Comparison of ENCODE assay signal across 21 cellular contexts in genomic region chr1:204360314-204360713, GRCh38. TPM values are rescaled to one million over a fixed set of nuclear protein-coding genes. Genes with fewer than 3 reads are reported as not detected.
A peak's percentile ranks its signal among the peaks of the same experiment; 100 is the strongest.
DNase-seq lines count a peak whose midpoint lies in the region; ATAC-seq and TF ChIP-seq lines count a peak whose summit lies in the region.
"Had no signal": no experiment of that assay in that cellular context is flagged by ENCODE, and none has a peak within 500 bp of the region (broad histone marks: within the 10 kb centered on the region; RNA-seq: fewer than 3 reads in every experiment).

No MANE protein-coding gene starts in this region.

- no peak for ATAC-seq in GM18867 (IDR thresholded peaks at IDR 0.05; ENCODE audit: unreplicated experiment)
- ATAC-seq: activated T-cell treated with anti-CD3 and anti-CD28 coated beads, Interleukin-2, amount 50 U/mL, for 72 hours; left lobe of liver; right lobe of liver had no signal

- intact Hi-C loops in lower leg skin (cut with DNase I; ENCODE audit: low total_unique reads): loop anchor here (5.0 to 10.0 kb wide), 2 partner anchors 146 to 198 kb away; partner anchors contain the start of gene GOLT1A
- intact Hi-C loops in activated T-helper 2 cell treated with anti-CD3 and anti-CD28 coated beads, Interferon-gamma antibody, Interleukin-2, Interleukin-4, amounts not matched to agents 10 μg/mL and 5 μg/mL and 100 μg/mL, durations not matched to agents 14 hours and 24 hours and 36 hours (cut with micrococcal nuclease): loop anchor here (5.0 kb wide), 2 partner anchors 52 to 498 kb away; partner anchors contain the start of genes PPP1R15B and SNRPE

- H3K9me3 ChIP-seq in neural cell (ENCODE audit: low read length): no peaks in the 10 kb centered on the region
- H3K9me3 ChIP-seq: adrenal gland, breast epithelium, right lobe of liver, SJCRH30, uterus had no signal

- TF ChIP-seq RAD21 in neural cell (conservative IDR thresholded peaks at IDR 0.05): no peak

- no peak overlapping the region for H3K4me3 Mint-ChIP-seq in activated T-helper 2 cell treated with anti-CD3 and anti-CD28 coated beads, Interferon-gamma antibody, Interleukin-2, Interleukin-4, amounts not matched to agents 10 μg/mL and 5 μg/mL and 100 μg/mL, durations not matched to agents 14 hours and 24 hours and 36 hours (ENCODE audit: low read depth)

- H3K79me2 ChIP-seq in neural cell (replicated peaks; ENCODE audit: insufficient read depth, low read length): peaks cover 29% of the 10 kb centered on the region

- peaks cover 4% of the 10 kb centered on the region for H3F3A ChIP-seq in neural cell (ENCODE audit: insufficient read depth, low read length, poor library complexity, severe bottlenecking)

- H3K9me3 Mint-ChIP-seq in activated T-helper 2 cell treated with anti-CD3 and anti-CD28 coated beads, Interferon-gamma antibody, Interleukin-2, Interleukin-4, amounts not matched to agents 10 μg/mL and 5 μg/mL and 100 μg/mL, durations not matched to agents 14 hours and 24 hours and 36 hours: no peaks in the 10 kb centered on the region
- H3K9me3 Mint-ChIP-seq: activated T-cell treated with anti-CD3 and anti-CD28 coated beads, Interleukin-2, amount 50 U/mL, for 72 hours; IgD-negative memory B cell; stimulated activated naive CD8-positive, alpha-beta T cell treated with anti-CD3 and anti-CD28 coated beads, Interleukin-15, amount 100 ng/mL, for 72 hours had no signal

- no peak for TF ChIP-seq CTCF in neural cell (IDR thresholded peaks at IDR 0.05; ENCODE audit: poor library complexity, severe bottlenecking)
- no peak for TF ChIP-seq CTCF in lower leg skin (IDR thresholded peaks at IDR 0.05)

- DNase-seq in GDM1 (lab: John Stamatoyannopoulos, UW) (peak; percentile 60), NCI-H226 (peak; percentile 59), caudate nucleus (lab: John Stamatoyannopoulos, UW) (no peak), lower leg skin (ENCODE audit: low spot score in 2 of 2) (no peak)
- DNase-seq in activated T-helper 2 cell treated with anti-CD3 and anti-CD28 coated beads, Interferon-gamma antibody, Interleukin-2, Interleukin-4, amounts not matched to agents 10 μg/mL and 5 μg/mL and 100 μg/mL, durations not matched to agents 14 hours and 24 hours and 36 hours (ENCODE audit: low spot score): no peak
- DNase-seq: activated CD4-positive, CD25-positive, alpha-beta regulatory T cell; activated naive CD4-positive, alpha-beta T cell treated with Interleukin-2 at 50 U/mL for 16 hours; DMS53; effector memory CD4-positive, alpha-beta T cell; right lobe of liver; stimulated activated naive CD8-positive, alpha-beta T cell treated with anti-CD3 and anti-CD28 coated beads, Interleukin-15, amount 100 ng/mL, for 72 hours had no signal

- H3K4me2 ChIP-seq in neural cell (ENCODE audit: low read length): peak overlapping the region; percentile 88

- no peaks in the 10 kb centered on the region for H3K9me2 ChIP-seq in neural cell (ENCODE audit: insufficient read depth, low read length)

- H3K27me3 Mint-ChIP-seq in activated T-helper 2 cell treated with anti-CD3 and anti-CD28 coated beads, Interferon-gamma antibody, Interleukin-2, Interleukin-4, amounts not matched to agents 10 μg/mL and 5 μg/mL and 100 μg/mL, durations not matched to agents 14 hours and 24 hours and 36 hours (ENCODE audit: low read depth): peaks cover 3% of the 10 kb centered on the region

- no peak overlapping the region for H3K27ac Mint-ChIP-seq in activated T-helper 2 cell treated with anti-CD3 and anti-CD28 coated beads, Interferon-gamma antibody, Interleukin-2, Interleukin-4, amounts not matched to agents 10 μg/mL and 5 μg/mL and 100 μg/mL, durations not matched to agents 14 hours and 24 hours and 36 hours
- H3K27ac Mint-ChIP-seq: activated T-cell treated with anti-CD3 and anti-CD28 coated beads, Interleukin-2, amount 50 U/mL, for 72 hours; stimulated activated naive CD8-positive, alpha-beta T cell treated with anti-CD3 and anti-CD28 coated beads, Interleukin-15, amount 100 ng/mL, for 72 hours had no signal

- no peaks in the 10 kb centered on the region for H3K36me3 ChIP-seq in neural cell (ENCODE audit: insufficient read depth, low read length)
- H3K36me3 ChIP-seq: adrenal gland, breast epithelium, right lobe of liver, SJCRH30, uterus had no signal

- WGBS in lower leg skin, 2 donors: 75 to 78% methylated on average over 2 to 4 of the region's 4 CpGs

- H3K4me1 Mint-ChIP-seq in activated T-helper 2 cell treated with anti-CD3 and anti-CD28 coated beads, Interferon-gamma antibody, Interleukin-2, Interleukin-4, amounts not matched to agents 10 μg/mL and 5 μg/mL and 100 μg/mL, durations not matched to agents 14 hours and 24 hours and 36 hours (ENCODE audit: low read depth): peaks cover 34% of the 10 kb centered on the region

- H4K20me1 ChIP-seq in neural cell (ENCODE audit: insufficient read depth): no peaks in the 10 kb centered on the region

- H2AFZ ChIP-seq in neural cell (ENCODE audit: low read depth, low read length): no peak overlapping the region

- peak overlapping the region; percentile 69 for H3K27ac ChIP-seq in caudate nucleus (ENCODE audit: low read depth, low read length)
- H3K27ac ChIP-seq in neural cell (ENCODE audit: low read length): peak overlapping the region; percentile 99
- H3K27ac ChIP-seq: breast epithelium, coronary artery, right lobe of liver, SJCRH30, uterus had no signal

- no peak for TF ChIP-seq EP300 in neural cell (conservative IDR thresholded peaks at IDR 0.05; ENCODE audit: poor library complexity, severe bottlenecking)

- H3K9ac ChIP-seq in neural cell (ENCODE audit: low read length): peak overlapping the region; percentile 95

- H3K27me3 ChIP-seq in neural cell (ENCODE audit: insufficient read depth, low read depth, low read length): peaks cover 11% of the 10 kb centered on the region
- H3K27me3 ChIP-seq: adrenal gland, breast epithelium, right lobe of liver, SJCRH30, uterus had no signal

- H3K4me3 ChIP-seq in neural cell (ENCODE audit: low read length) (peak overlapping the region; percentile 83), lower leg skin (ENCODE audit: low read depth, poor library complexity, severe bottlenecking) (no peak overlapping the region)
- H3K4me3 ChIP-seq: breast epithelium, coronary artery, right lobe of liver, uterus had no signal

- H3K36me3 Mint-ChIP-seq in activated T-helper 2 cell treated with anti-CD3 and anti-CD28 coated beads, Interferon-gamma antibody, Interleukin-2, Interleukin-4, amounts not matched to agents 10 μg/mL and 5 μg/mL and 100 μg/mL, durations not matched to agents 14 hours and 24 hours and 36 hours (ENCODE audit: low read depth): no peaks in the 10 kb centered on the region
- H3K36me3 Mint-ChIP-seq: IgD-negative memory B cell had no signal

- TF ChIP-seq POLR2A in lower leg skin (IDR thresholded peaks at IDR 0.05): no peak

TF ChIP-seq in neural cell, 6 proteins besides CTCF, POLR2A, EP300 and RAD21:
- TF ChIP-seq EZH2 (IDR thresholded peaks at IDR 0.05; ENCODE audit: borderline replicate concordance, insufficient read depth, low read length, poor library complexity, severe bottlenecking) (no peak), MXI1 (conservative IDR thresholded peaks at IDR 0.05; ENCODE audit: poor library complexity, severe bottlenecking) (no peak), POLR2AphosphoS5 (IDR thresholded peaks at IDR 0.05) (no peak), TAF1 (IDR thresholded peaks at IDR 0.05; ENCODE audit: low read depth) (no peak), SMC3 (conservative IDR thresholded peaks at IDR 0.05; ENCODE audit: poor library complexity) (no peak)
- TF ChIP-seq, protein P1, sequence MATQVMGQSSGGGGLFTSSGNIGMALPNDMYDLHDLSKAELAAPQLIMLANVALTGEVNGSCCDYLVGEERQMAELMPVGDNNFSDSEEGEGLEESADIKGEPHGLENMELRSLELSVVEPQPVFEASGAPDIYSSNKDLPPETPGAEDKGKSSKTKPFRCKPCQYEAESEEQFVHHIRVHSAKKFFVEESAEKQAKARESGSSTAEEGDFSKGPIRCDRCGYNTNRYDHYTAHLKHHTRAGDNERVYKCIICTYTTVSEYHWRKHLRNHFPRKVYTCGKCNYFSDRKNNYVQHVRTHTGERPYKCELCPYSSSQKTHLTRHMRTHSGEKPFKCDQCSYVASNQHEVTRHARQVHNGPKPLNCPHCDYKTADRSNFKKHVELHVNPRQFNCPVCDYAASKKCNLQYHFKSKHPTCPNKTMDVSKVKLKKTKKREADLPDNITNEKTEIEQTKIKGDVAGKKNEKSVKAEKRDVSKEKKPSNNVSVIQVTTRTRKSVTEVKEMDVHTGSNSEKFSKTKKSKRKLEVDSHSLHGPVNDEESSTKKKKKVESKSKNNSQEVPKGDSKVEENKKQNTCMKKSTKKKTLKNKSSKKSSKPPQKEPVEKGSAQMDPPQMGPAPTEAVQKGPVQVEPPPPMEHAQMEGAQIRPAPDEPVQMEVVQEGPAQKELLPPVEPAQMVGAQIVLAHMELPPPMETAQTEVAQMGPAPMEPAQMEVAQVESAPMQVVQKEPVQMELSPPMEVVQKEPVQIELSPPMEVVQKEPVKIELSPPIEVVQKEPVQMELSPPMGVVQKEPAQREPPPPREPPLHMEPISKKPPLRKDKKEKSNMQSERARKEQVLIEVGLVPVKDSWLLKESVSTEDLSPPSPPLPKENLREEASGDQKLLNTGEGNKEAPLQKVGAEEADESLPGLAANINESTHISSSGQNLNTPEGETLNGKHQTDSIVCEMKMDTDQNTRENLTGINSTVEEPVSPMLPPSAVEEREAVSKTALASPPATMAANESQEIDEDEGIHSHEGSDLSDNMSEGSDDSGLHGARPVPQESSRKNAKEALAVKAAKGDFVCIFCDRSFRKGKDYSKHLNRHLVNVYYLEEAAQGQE (IDR thresholded peaks at IDR 0.05; ENCODE audit: borderline replicate concordance): no peak

RNA-seq across cellular contexts. Expression of gene PLEKHA6, which starts 0.6 kb away (rescaled TPM):
- polyA plus RNA-seq in neural cell: 22.6 and 25.5 TPM in 2 replicates
- polyA minus RNA-seq in neural cell: 24.3 and 28.7 TPM in 2 replicates
- 10 to 100 TPM in 2 of 4 donors, 1 to 10 TPM in 2; 1.7 to 16.4 (median 11.1) TPM for total RNA-seq in lower leg skin
- total RNA-seq in activated T-helper 2 cell treated with anti-CD3 and anti-CD28 coated beads, Interferon-gamma antibody, Interleukin-2, Interleukin-4, amounts not matched to agents 10 μg/mL and 5 μg/mL and 100 μg/mL, durations not matched to agents 14 hours and 24 hours and 36 hours: 0.52 and 1.9 TPM in 2 replicates

RNA-seq across cellular contexts. Expression of gene PPP1R15B, which starts 51.3 kb away (rescaled TPM):
- 30.1 and 31.2 TPM in 2 replicates for polyA plus RNA-seq in neural cell
- 55.2 and 55.5 TPM in 2 replicates for polyA minus RNA-seq in neural cell
- total RNA-seq in lower leg skin: 10 to 100 TPM; 37.9 to 56.4 (median 49.5) TPM
- total RNA-seq in activated T-helper 2 cell treated with anti-CD3 and anti-CD28 coated beads, Interferon-gamma antibody, Interleukin-2, Interleukin-4, amounts not matched to agents 10 μg/mL and 5 μg/mL and 100 μg/mL, durations not matched to agents 14 hours and 24 hours and 36 hours: 63.4 and 64.3 TPM in 2 replicates

Comparison
In these comparisons a context has a peak if more than half of its experiments do, and no peak if none do; other contexts are left out.
1. DNase-seq: peak in GDM1 (single experiment) and NCI-H226 (single experiment); none in caudate nucleus (0 of 61), lower leg skin (0 of 2) and activated T-helper 2 cell treated with anti-CD3 and anti-CD28 coated beads, Interferon-gamma antibody, Interleukin-2, Interleukin-4, amounts not matched to agents 10 μg/mL and 5 μg/mL and 100 μg/mL, durations not matched to agents 14 hours and 24 hours and 36 hours (single experiment).